ENCODE assay signal across 26 cellular contexts in genomic region chr1:90507173-90507572, GRCh38.
"Had no signal": no experiment of that assay in that cellular context is flagged by ENCODE, and none has a peak within 500 bp of the region (broad histone marks: within the 10 kb centered on the region; RNA-seq: fewer than 3 reads in every experiment).

No MANE protein-coding gene starts in this region.

- ATAC-seq: effector memory CD8-positive, alpha-beta T cell; esophagus mucosa; gastrocnemius medialis; heart right ventricle; left cardiac atrium; left lung; left ventricle myocardium superior; lower lobe of right lung; mucosa of descending colon; naive thymus-derived CD8-positive, alpha-beta T cell had no signal

- FAIRE-seq: endometrium, islet of Langerhans, keratinocyte had no signal

- H3K36me3 ChIP-seq: esophagus squamous epithelium, gastrocnemius medialis, heart right ventricle, left lung, lower lobe of right lung had no signal

- H3K4me3 ChIP-seq: esophagus squamous epithelium, gastrocnemius medialis, heart right ventricle, left lung, lower lobe of right lung, mucosa of descending colon had no signal

- H3K9me3 ChIP-seq: esophagus squamous epithelium, gastrocnemius medialis, left lung, lower lobe of right lung, mucosa of descending colon had no signal

- DNase-seq: cortex of kidney; effector CD8-positive, alpha-beta T cell; effector memory CD8-positive, alpha-beta T cell; endodermal cell; erythroblast; esophagus squamous epithelium; foreskin fibroblast; foreskin melanocyte; gastrocnemius medialis; glutamatergic neuron; head of caudate nucleus; heart right ventricle; hippocampal formation; left cardiac atrium; left lung; left ventricle myocardium superior; lower lobe of right lung; mesenchymal stem cell; mucosa of descending colon; naive B cell; naive thymus-derived CD8-positive, alpha-beta T cell had no signal

- H3K27ac ChIP-seq: epithelial cell of prostate, esophagus squamous epithelium, gastrocnemius medialis, heart right ventricle, left lung, lower lobe of right lung had no signal

- H3K27me3 ChIP-seq: esophagus squamous epithelium, gastrocnemius medialis, heart right ventricle, left lung had no signal

- H3K4me1 ChIP-seq: esophagus squamous epithelium, gastrocnemius medialis, heart right ventricle, left lung, lower lobe of right lung had no signal
